In the genomic region with DNA sequence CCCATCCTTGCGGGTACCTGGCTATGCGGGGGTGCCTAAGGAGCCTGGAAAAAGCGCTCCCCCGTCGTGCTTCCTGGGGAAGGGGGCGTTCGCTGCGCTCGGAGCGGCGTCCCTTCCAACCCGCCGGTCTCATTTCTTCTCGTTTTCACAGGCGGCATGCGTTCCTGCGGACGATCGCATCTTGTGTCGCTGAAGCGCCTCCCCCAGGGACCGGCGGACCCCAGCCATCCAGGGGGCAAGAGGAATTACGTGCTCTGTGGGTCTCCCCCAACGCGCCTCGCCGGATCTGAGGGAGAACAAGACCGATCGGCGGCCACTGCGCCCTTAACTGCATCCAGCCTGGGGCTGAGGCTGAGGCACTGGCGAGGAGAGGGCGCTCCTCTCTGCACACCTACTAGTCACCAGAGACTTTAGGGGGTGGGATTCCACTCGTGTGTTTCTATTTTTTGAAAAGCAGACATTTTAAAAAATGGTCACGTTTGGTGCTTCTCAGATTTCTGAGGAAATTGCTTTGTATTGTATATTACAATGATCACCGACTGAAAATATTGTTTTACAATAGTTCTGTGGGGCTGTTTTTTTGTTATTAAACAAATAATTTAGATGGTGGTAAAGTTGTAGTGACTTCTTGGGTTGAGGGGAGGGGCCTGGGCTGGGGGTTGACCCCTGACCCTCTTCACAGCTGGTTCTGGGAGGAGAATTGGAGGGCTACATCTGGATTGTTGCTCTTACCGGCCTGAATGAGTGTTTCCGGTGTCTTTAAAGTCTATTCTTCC, we compare ENCODE assay signal across 1 cellular context.
A peak's percentile ranks its signal among the peaks of the same experiment; 100 is the strongest.
TF ChIP-seq lines count a peak whose summit lies in the region.

No MANE protein-coding gene starts in this region.

TF ChIP-seq in HepG2, 621 proteins besides CTCF, POLR2A, EP300 and RAD21 (continued from another document and continues in another):
- TF ChIP-seq, protein P1, sequence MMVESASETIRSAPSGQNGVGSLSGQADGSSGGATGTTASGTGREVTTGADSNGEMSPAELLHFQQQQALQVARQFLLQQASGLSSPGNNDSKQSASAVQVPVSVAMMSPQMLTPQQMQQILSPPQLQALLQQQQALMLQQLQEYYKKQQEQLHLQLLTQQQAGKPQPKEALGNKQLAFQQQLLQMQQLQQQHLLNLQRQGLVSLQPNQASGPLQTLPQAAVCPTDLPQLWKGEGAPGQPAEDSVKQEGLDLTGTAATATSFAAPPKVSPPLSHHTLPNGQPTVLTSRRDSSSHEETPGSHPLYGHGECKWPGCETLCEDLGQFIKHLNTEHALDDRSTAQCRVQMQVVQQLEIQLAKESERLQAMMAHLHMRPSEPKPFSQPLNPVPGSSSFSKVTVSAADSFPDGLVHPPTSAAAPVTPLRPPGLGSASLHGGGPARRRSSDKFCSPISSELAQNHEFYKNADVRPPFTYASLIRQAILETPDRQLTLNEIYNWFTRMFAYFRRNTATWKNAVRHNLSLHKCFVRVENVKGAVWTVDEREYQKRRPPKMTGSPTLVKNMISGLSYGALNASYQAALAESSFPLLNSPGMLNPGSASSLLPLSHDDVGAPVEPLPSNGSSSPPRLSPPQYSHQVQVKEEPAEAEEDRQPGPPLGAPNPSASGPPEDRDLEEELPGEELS (CRISPR knock-in tag; IDR thresholded peaks at IDR 0.05) = 0 out of 2 replicates have a peak, but pooled peaks have one; percentile 25
- TF ChIP-seq ZFP36L1 (CRISPR knock-in tag; IDR thresholded peaks at IDR 0.05) (no peak), ZNF367 (CRISPR knock-in tag; IDR thresholded peaks at IDR 0.05; ENCODE audit: borderline replicate concordance) (0 out of 2 replicates have a peak, but pooled peaks have one; percentile 43), ZFP37 (CRISPR knock-in tag; IDR thresholded peaks at IDR 0.05; ENCODE audit: borderline replicate concordance) (peak; percentile 34; the same call in 1 of the 2 replicates), SATB2 (CRISPR knock-in tag; IDR thresholded peaks at IDR 0.05) (peak; percentile 91), BRD4 (CRISPR knock-in tag; IDR thresholded peaks at IDR 0.05) (0 out of 2 replicates have a peak, but pooled peaks have one; percentile 60), ZFP62 (CRISPR knock-in tag; IDR thresholded peaks at IDR 0.05) (peak; percentile 90; the same call in 1 of the 2 replicates), DNMT1 (CRISPR knock-in tag; IDR thresholded peaks at IDR 0.05) (no peak; the same call in 1 of the 2 replicates), SSRP1 (CRISPR knock-in tag; IDR thresholded peaks at IDR 0.05) (no peak), STAT5B (CRISPR knock-in tag; IDR thresholded peaks at IDR 0.05) (peak; percentile 37; the same call in 1 of the 2 replicates), ZBTB39 (CRISPR knock-in tag; IDR thresholded peaks at IDR 0.05) (peak; percentile 91), ZNF768 (CRISPR knock-in tag; IDR thresholded peaks at IDR 0.05) (peak; percentile 61; the same call in 1 of the 2 replicates), ZNF136 (CRISPR knock-in tag; IDR thresholded peaks at IDR 0.05; ENCODE audit: low read depth) (0 out of 2 replicates have a peak, but pooled peaks have one; percentile 74), ZNF792 (CRISPR knock-in tag; IDR thresholded peaks at IDR 0.05) (peak; percentile 47; the same call in 1 of the 2 replicates), PREB (CRISPR knock-in tag; IDR thresholded peaks at IDR 0.05) (peak; percentile 78; the same call in 1 of the 2 replicates), SRSF1 (optimal IDR thresholded peaks at IDR 0.05; ENCODE audit: low read depth, low read length) (peak; percentile 93), ATF1 (CRISPR knock-in tag; IDR thresholded peaks at IDR 0.05) (no peak), RXRB (CRISPR knock-in tag; IDR thresholded peaks at IDR 0.05; ENCODE audit: borderline replicate concordance) (peak; percentile 16; the same call in 1 of the 2 replicates), ZNF263 (CRISPR knock-in tag; IDR thresholded peaks at IDR 0.05) (peak; percentile 10; the same call in 1 of the 2 replicates), SMC3 (IDR thresholded peaks at IDR 0.05; ENCODE audit: low read length) (no peak), U2AF1 (optimal IDR thresholded peaks at IDR 0.05; ENCODE audit: low read depth, low read length) (peak; percentile 35), CSRNP2 (CRISPR knock-in tag; conservative IDR thresholded peaks at IDR 0.05; ENCODE audit: low read depth) (peak; percentile 58; the same call in 1 of the 2 replicates), YEATS2 (CRISPR knock-in tag; IDR thresholded peaks at IDR 0.05; ENCODE audit: borderline replicate concordance) (0 out of 2 replicates have a peak, but pooled peaks have one; percentile 15), DBP (CRISPR knock-in tag; IDR thresholded peaks at IDR 0.05; ENCODE audit: not compliant biosample characterization) (peak; percentile 34), ZNF605 (CRISPR knock-in tag; IDR thresholded peaks at IDR 0.05) (peak; percentile 76; the same call in 1 of the 2 replicates), ZSCAN20 (CRISPR knock-in tag; IDR thresholded peaks at IDR 0.05; ENCODE audit: borderline replicate concordance) (no peak), ETV6 (CRISPR knock-in tag; conservative IDR thresholded peaks at IDR 0.05) (peak; percentile 19; the same call in 1 of the 2 replicates), TEAD2 (CRISPR knock-in tag; IDR thresholded peaks at IDR 0.05) (0 out of 2 replicates have a peak, but pooled peaks have one; percentile 58), EED (CRISPR knock-in tag; IDR thresholded peaks at IDR 0.05) (no peak), XBP1 (CRISPR knock-in tag; IDR thresholded peaks at IDR 0.05) (peak; percentile 40; the same call in 1 of the 2 replicates), RBM22 (optimal IDR thresholded peaks at IDR 0.05; ENCODE audit: low read length) (peak; percentile 69), ZNF558 (CRISPR knock-in tag; IDR thresholded peaks at IDR 0.05; ENCODE audit: borderline replicate concordance) (no peak; the same call in 1 of the 2 replicates), ZNF251 (CRISPR knock-in tag; IDR thresholded peaks at IDR 0.05) (0 out of 2 replicates have a peak, but pooled peaks have one; percentile 87), IKZF1 (IDR thresholded peaks at IDR 0.05) (no peak), ZFP82 (CRISPR knock-in tag; IDR thresholded peaks at IDR 0.05; ENCODE audit: borderline replicate concordance) (peak; percentile 84; the same call in 1 of the 2 replicates), ZNF577 (CRISPR knock-in tag; IDR thresholded peaks at IDR 0.05; ENCODE audit: borderline replicate concordance, low read depth) (peak; percentile 85; the same call in 1 of the 2 replicates), ZNF430 (CRISPR knock-in tag; IDR thresholded peaks at IDR 0.05) (peak; percentile 71; the same call in 1 of the 2 replicates), PAWR (CRISPR knock-in tag; IDR thresholded peaks at IDR 0.05; ENCODE audit: borderline replicate concordance) (0 out of 2 replicates have a peak, but pooled peaks have one; percentile 10), NR2F1 (CRISPR knock-in tag; IDR thresholded peaks at IDR 0.05) (peak; percentile 36 to 66; a peak in 3 of 4 replicates), ZNF256 (CRISPR knock-in tag; conservative IDR thresholded peaks at IDR 0.05) (0 out of 2 replicates have a peak, but pooled peaks have one; percentile 70), PATZ1 (CRISPR knock-in tag; IDR thresholded peaks at IDR 0.05) (0 out of 2 replicates have a peak, but pooled peaks have one; percentile 38), ZNF616 (CRISPR knock-in tag; IDR thresholded peaks at IDR 0.05; ENCODE audit: low read depth) (peak; percentile 61; the same call in 1 of the 2 replicates), SNAI1 (CRISPR knock-in tag; IDR thresholded peaks at IDR 0.05; ENCODE audit: borderline replicate concordance) (no peak), ZNF337 (CRISPR knock-in tag; IDR thresholded peaks at IDR 0.05; ENCODE audit: borderline replicate concordance, low read depth) (no peak), TSC22D2 (CRISPR knock-in tag; IDR thresholded peaks at IDR 0.05; ENCODE audit: borderline replicate concordance) (no peak), ISX (CRISPR knock-in tag; conservative IDR thresholded peaks at IDR 0.05) (peak; percentile 74; the same call in 1 of the 2 replicates), SCMH1 (CRISPR knock-in tag; IDR thresholded peaks at IDR 0.05; ENCODE audit: borderline replicate concordance) (no peak), MAZ (IDR thresholded peaks at IDR 0.05; ENCODE audit: borderline replicate concordance, low read depth, low read length) (peak; percentile 39; the same call in 1 of the 2 replicates), MAZ (CRISPR knock-in tag; IDR thresholded peaks at IDR 0.05; ENCODE audit: low read depth) (no peak; the same call in 1 of the 2 replicates), SP1 (IDR thresholded peaks at IDR 0.05) (no peak), SP1 (CRISPR knock-in tag; IDR thresholded peaks at IDR 0.05) (no peak), ZNF773 (CRISPR knock-in tag; IDR thresholded peaks at IDR 0.05; ENCODE audit: borderline replicate concordance) (peak; percentile 74; the same call in 1 of the 2 replicates), RNF2 (conservative IDR thresholded peaks at IDR 0.05; ENCODE audit: low read depth) (no peak), ASH2L (IDR thresholded peaks at IDR 0.05; ENCODE audit: insufficient read length, low read depth, low read length) (peak; percentile 0), KDM2A (CRISPR knock-in tag; IDR thresholded peaks at IDR 0.05; ENCODE audit: borderline replicate concordance, low read depth) (peak; percentile 7; the same call in 1 of the 2 replicates)
- TF ChIP-seq, protein P2, sequence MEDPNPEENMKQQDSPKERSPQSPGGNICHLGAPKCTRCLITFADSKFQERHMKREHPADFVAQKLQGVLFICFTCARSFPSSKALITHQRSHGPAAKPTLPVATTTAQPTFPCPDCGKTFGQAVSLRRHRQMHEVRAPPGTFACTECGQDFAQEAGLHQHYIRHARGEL (CRISPR knock-in tag; IDR thresholded peaks at IDR 0.05) = 0 out of 2 replicates have a peak, but pooled peaks have one; percentile 33
- TF ChIP-seq, protein P3, sequence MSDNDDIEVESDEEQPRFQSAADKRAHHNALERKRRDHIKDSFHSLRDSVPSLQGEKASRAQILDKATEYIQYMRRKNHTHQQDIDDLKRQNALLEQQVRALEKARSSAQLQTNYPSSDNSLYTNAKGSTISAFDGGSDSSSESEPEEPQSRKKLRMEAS (IDR thresholded peaks at IDR 0.05) = no peak
- TF ChIP-seq, protein P4, sequence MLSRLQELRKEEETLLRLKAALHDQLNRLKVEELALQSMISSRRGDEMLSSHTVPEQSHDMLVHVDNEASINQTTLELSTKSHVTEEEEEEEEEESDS (CRISPR knock-in tag; IDR thresholded peaks at IDR 0.05; ENCODE audit: borderline replicate concordance) = peak; percentile 26; the same call in 1 of the 2 replicates
